ENCODE assay signal across 23 cellular contexts in the genomic region with DNA sequence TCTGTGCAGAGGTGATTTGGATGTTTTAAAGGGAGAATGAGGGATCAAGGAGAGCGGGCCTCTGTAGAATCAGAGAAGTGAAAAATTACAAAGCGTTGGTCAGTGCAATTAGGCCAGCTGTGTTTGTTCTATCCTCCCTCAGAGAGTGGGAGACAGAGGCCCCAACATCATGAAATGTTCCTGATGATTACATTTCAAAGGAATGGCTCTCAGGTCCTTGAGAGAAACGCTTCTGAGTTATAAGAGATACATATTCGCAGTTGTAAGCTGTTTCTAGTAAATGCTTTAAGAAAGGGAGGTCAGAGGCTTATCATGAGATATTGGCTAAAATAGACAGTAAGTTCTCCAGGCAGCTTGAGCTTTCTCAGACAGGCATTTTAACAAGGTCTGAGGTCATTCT. TPM values are rescaled to one million over a fixed set of nuclear protein-coding genes. Genes with fewer than 3 reads are reported as not detected.
DNase-seq lines count a peak whose midpoint lies in the region; ATAC-seq and TF ChIP-seq lines count a peak whose summit lies in the region.
"Had no signal": no experiment of that assay in that cellular context is flagged by ENCODE, and none has a peak within 500 bp of the region (broad histone marks: within the 10 kb centered on the region; RNA-seq: fewer than 3 reads in every experiment).

No MANE protein-coding gene starts in this region.

- H3K27me3 Mint-ChIP-seq in nephron (ENCODE audit: low read depth) = peaks cover 3% of the 10 kb centered on the region
- H3K27me3 Mint-ChIP-seq in activated T-helper 1 cell treated with anti-CD3 and anti-CD28 coated beads, Interleukin-12 subunit alpha, Interleukin-12 subunit beta, Interleukin-2, Interleukin-4 antibody, amounts not matched to agents 30 ng/mL and 10 ng/mL and 1 ng/mL, durations not matched to agents 14 hours and 24 hours and 36 hours (ENCODE audit: insufficient read depth) = peaks cover 17% of the 10 kb centered on the region

- H3K4me1 Mint-ChIP-seq in nephron = peaks cover 33% of the 10 kb centered on the region
- H3K4me1 Mint-ChIP-seq in activated T-helper 1 cell treated with anti-CD3 and anti-CD28 coated beads, Interleukin-12 subunit alpha, Interleukin-12 subunit beta, Interleukin-2, Interleukin-4 antibody, amounts not matched to agents 30 ng/mL and 10 ng/mL and 1 ng/mL, durations not matched to agents 14 hours and 24 hours and 36 hours (ENCODE audit: low read depth) = no peaks in the 10 kb centered on the region
- H3K4me1 Mint-ChIP-seq: CD8-positive, alpha-beta memory T cell had no signal

- H3K36me3 Mint-ChIP-seq in nephron (ENCODE audit: low read depth) = no peaks in the 10 kb centered on the region
- no peaks in the 10 kb centered on the region for H3K36me3 Mint-ChIP-seq in activated T-helper 1 cell treated with anti-CD3 and anti-CD28 coated beads, Interleukin-12 subunit alpha, Interleukin-12 subunit beta, Interleukin-2, Interleukin-4 antibody, amounts not matched to agents 30 ng/mL and 10 ng/mL and 1 ng/mL, durations not matched to agents 14 hours and 24 hours and 36 hours (ENCODE audit: low read depth)
- H3K36me3 Mint-ChIP-seq: CD8-positive, alpha-beta memory T cell had no signal

- H3K27ac Mint-ChIP-seq in nephron = peak overlapping the region; percentile 61 to 84 (median 73)
- H3K27ac Mint-ChIP-seq in activated T-helper 1 cell treated with anti-CD3 and anti-CD28 coated beads, Interleukin-12 subunit alpha, Interleukin-12 subunit beta, Interleukin-2, Interleukin-4 antibody, amounts not matched to agents 30 ng/mL and 10 ng/mL and 1 ng/mL, durations not matched to agents 14 hours and 24 hours and 36 hours = no peak overlapping the region
- H3K27ac Mint-ChIP-seq: CD8-positive, alpha-beta memory T cell had no signal

- peak overlapping the region in 1 of 3 experiments; percentile 17 for H3K4me3 Mint-ChIP-seq in nephron
- no peak overlapping the region for H3K4me3 Mint-ChIP-seq in activated T-helper 1 cell treated with anti-CD3 and anti-CD28 coated beads, Interleukin-12 subunit alpha, Interleukin-12 subunit beta, Interleukin-2, Interleukin-4 antibody, amounts not matched to agents 30 ng/mL and 10 ng/mL and 1 ng/mL, durations not matched to agents 14 hours and 24 hours and 36 hours
- H3K4me3 Mint-ChIP-seq: CD8-positive, alpha-beta memory T cell had no signal

- intact Hi-C loops in activated T-helper 1 cell treated with anti-CD3 and anti-CD28 coated beads, Interleukin-12 subunit alpha, Interleukin-12 subunit beta, Interleukin-2, Interleukin-4 antibody, amounts not matched to agents 30 ng/mL and 10 ng/mL and 1 ng/mL, durations not matched to agents 14 hours and 24 hours and 36 hours (cut with micrococcal nuclease) = no loop called here

- peaks cover 3% of the 10 kb centered on the region for H3K9me3 Mint-ChIP-seq in nephron
- no peaks in the 10 kb centered on the region for H3K9me3 Mint-ChIP-seq in activated T-helper 1 cell treated with anti-CD3 and anti-CD28 coated beads, Interleukin-12 subunit alpha, Interleukin-12 subunit beta, Interleukin-2, Interleukin-4 antibody, amounts not matched to agents 30 ng/mL and 10 ng/mL and 1 ng/mL, durations not matched to agents 14 hours and 24 hours and 36 hours
- H3K9me3 Mint-ChIP-seq: CD8-positive, alpha-beta memory T cell had no signal

- no peak for ATAC-seq in HG03442 (IDR thresholded peaks at IDR 0.05; ENCODE audit: unreplicated experiment)

- DNase-seq in NCI-H748 (lab: John Stamatoyannopoulos, UW; ENCODE audit: unreplicated experiment) (peak; percentile 13), NCI-H748 treated with DMSO at 0.1 percent for 48 hours (lab: John Stamatoyannopoulos, UW) (no peak), choroid plexus epithelial cell (ENCODE audit: low read depth) (peak; percentile 53), AML-193 (lab: John Stamatoyannopoulos, UW) (no peak), retina (no peak)
- DNase-seq in activated T-helper 1 cell treated with anti-CD3 and anti-CD28 coated beads, Interleukin-12 subunit alpha, Interleukin-12 subunit beta, Interleukin-2, Interleukin-4 antibody, amounts not matched to agents 30 ng/mL and 10 ng/mL and 1 ng/mL, durations not matched to agents 14 hours and 24 hours and 36 hours (ENCODE audit: low spot score) = no peak
- DNase-seq: 8988T; CD8-positive, alpha-beta memory T cell; DMS79; GM23248; HCEC 1CT; KBM-7; MV-4-11; NCI-H1436; NCI-H2029; NCI-H2171 treated with DMSO at 0.1 percent for 48 hours; NCI-H510A treated with DMSO at 0.1 percent for 48 hours; RPMI8226; SJCRH30 had no signal

- TF ChIP-seq CTCF in choroid plexus epithelial cell (conservative IDR thresholded peaks at IDR 0.05; ENCODE audit: low read depth, low read length) (no peak), nephron (IDR thresholded peaks at IDR 0.05; ENCODE audit: unreplicated experiment in 3 of 3) (no peak)

- H3K4me3 ChIP-seq in choroid plexus epithelial cell (ENCODE audit: low read depth, low read length) = no peak overlapping the region
- H3K4me3 ChIP-seq: BLaER1, GM23248, SJCRH30 had no signal

RNA-seq across cellular contexts. Expression of a gene that starts 15.7 kb away (rescaled TPM):
- total RNA-seq in activated T-helper 1 cell treated with anti-CD3 and anti-CD28 coated beads, Interleukin-12 subunit alpha, Interleukin-12 subunit beta, Interleukin-2, Interleukin-4 antibody, amounts not matched to agents 30 ng/mL and 10 ng/mL and 1 ng/mL, durations not matched to agents 14 hours and 24 hours and 36 hours = 0.29 TPM in 2 replicates

RNA-seq across cellular contexts. Expression of a gene that starts 21.7 kb away (rescaled TPM):
- total RNA-seq in activated T-helper 1 cell treated with anti-CD3 and anti-CD28 coated beads, Interleukin-12 subunit alpha, Interleukin-12 subunit beta, Interleukin-2, Interleukin-4 antibody, amounts not matched to agents 30 ng/mL and 10 ng/mL and 1 ng/mL, durations not matched to agents 14 hours and 24 hours and 36 hours = not detected in 2 replicates
- total RNA-seq: CD8-positive, alpha-beta memory T cell; GM23248; OCI-LY7 had no signal

Comparison
In these comparisons a context has a peak if more than half of its experiments do, and no peak if none do; other contexts are left out.
1. DNase-seq: peak in NCI-H748 (single experiment) and choroid plexus epithelial cell (single experiment); none in NCI-H748 treated with DMSO at 0.1 percent for 48 hours (single experiment), activated T-helper 1 cell treated with anti-CD3 and anti-CD28 coated beads, Interleukin-12 subunit alpha, Interleukin-12 subunit beta, Interleukin-2, Interleukin-4 antibody, amounts not matched to agents 30 ng/mL and 10 ng/mL and 1 ng/mL, durations not matched to agents 14 hours and 24 hours and 36 hours (single experiment), AML-193 (0 of 2) and retina (single experiment).